In genomic region chr15:63187589-63188226, GRCh38 we compare ENCODE assay signal across 1 cellular context.
TF ChIP-seq lines count a peak whose summit lies in the region.

No MANE protein-coding gene starts in this region.

TF ChIP-seq in WTC11, 78 proteins besides CTCF, POLR2A, EP300 and RAD21 (continued from another document):
- TF ChIP-seq ZNF512 (CRISPR knock-in tag; IDR thresholded peaks at IDR 0.05; ENCODE audit: borderline replicate concordance) (no peak), ZNF138 (CRISPR knock-in tag; conservative IDR thresholded peaks at IDR 0.05) (no peak), FOXP1 (CRISPR knock-in tag; IDR thresholded peaks at IDR 0.05; ENCODE audit: borderline replicate concordance) (no peak), HMGA2 (CRISPR knock-in tag; IDR thresholded peaks at IDR 0.05) (no peak), JUN (CRISPR knock-in tag; IDR thresholded peaks at IDR 0.05) (no peak), RELA (CRISPR knock-in tag; IDR thresholded peaks at IDR 0.05; ENCODE audit: borderline replicate concordance) (no peak), ZMAT4 (CRISPR knock-in tag; IDR thresholded peaks at IDR 0.05) (no peak)
TF ChIP-seq in WTC11: peak in this region for 0.
